15 cellular contexts compared by ENCODE assay signal in the genomic region with DNA sequence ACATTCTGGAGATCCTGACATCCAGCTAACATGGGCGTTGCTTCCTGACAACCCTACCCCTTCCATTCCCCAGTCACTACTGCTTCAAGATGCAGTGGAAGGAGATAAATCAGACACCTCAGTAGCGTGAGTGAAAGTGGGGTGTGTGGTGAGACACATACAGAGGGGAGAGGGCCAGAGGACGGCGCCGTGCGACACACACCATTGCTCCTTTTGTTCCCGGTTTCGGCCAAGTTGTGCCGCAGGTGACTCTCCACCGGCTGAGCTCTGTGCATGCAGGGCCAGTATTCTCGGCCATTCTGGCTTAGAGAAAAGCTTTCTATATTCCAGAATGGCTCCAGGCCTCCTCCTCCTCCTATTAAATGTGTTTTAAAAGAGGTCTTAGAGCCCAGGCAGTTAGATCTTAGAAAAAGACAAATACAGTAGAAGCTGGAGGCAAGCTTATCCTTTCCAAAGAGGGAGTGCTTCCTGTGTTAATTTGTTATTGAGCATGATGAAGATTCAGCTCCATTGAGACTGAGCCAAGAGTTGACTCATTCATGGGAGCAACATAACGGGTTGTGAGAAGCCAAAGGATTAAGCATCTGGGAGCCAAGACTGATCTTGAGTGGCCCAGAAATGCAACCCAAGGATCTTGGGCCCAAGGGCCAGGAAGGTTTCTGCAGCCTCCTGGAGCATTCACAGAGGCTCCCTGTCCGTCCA. TPM values are rescaled to one million over a fixed set of nuclear protein-coding genes. Genes with fewer than 3 reads are reported as not detected.
DNase-seq lines count a peak whose midpoint lies in the region; ATAC-seq, FAIRE-seq and TF ChIP-seq lines count a peak whose summit lies in the region.
"Had no signal": no experiment of that assay in that cellular context is flagged by ENCODE, and none has a peak within 500 bp of the region (broad histone marks: within the 10 kb centered on the region; RNA-seq: fewer than 3 reads in every experiment).

No MANE protein-coding gene starts in this region.

- peaks cover 18% of the 10 kb centered on the region for H3K36me3 Mint-ChIP-seq in glutamatergic neuron (ENCODE audit: unreplicated experiment)
- H3K36me3 Mint-ChIP-seq: stimulated activated naive B cell treated with anti-CD40 and anti-IgM and Interleukin-4, amounts not matched to agents 10 μg/mL and 1 μg/mL and 100 μg/mL, for 72 hours had no signal

- no peaks in the 10 kb centered on the region for H3K27me3 ChIP-seq in aorta (ENCODE audit: control insufficient read depth in 1 of 2, insufficient read depth in 2 of 2, low read length in 1 of 2)

- ATAC-seq in Right ventricle myocardium superior (ENCODE audit: poor library complexity), result peak; percentile 53
- peak; percentile 56 for ATAC-seq in aorta (ENCODE audit: low FRiP score)
- ATAC-seq: stimulated activated naive B cell treated with anti-CD40 and anti-IgM and Interleukin-4, amounts not matched to agents 10 μg/mL and 1 μg/mL and 100 μg/mL, for 72 hours had no signal

- no peak overlapping the region for H3K4me3 ChIP-seq in aorta (ENCODE audit: low read length in 2 of 2)
- H3K4me3 ChIP-seq: PC-9 had no signal

- H3K36me3 ChIP-seq in aorta (ENCODE audit: control insufficient read depth in 1 of 2, insufficient read depth in 2 of 2, low read length in 1 of 2), result no peaks in the 10 kb centered on the region

- peaks cover 5% of the 10 kb centered on the region for H3K27me3 Mint-ChIP-seq in glutamatergic neuron (ENCODE audit: unreplicated experiment)

- no peak for TF ChIP-seq CTCF in glutamatergic neuron (IDR thresholded peaks at IDR 0.05; ENCODE audit: partially characterized antibody, unreplicated experiment)

- no peaks in the 10 kb centered on the region for H3K9me3 ChIP-seq in aorta (ENCODE audit: control insufficient read depth, low read length)

- H3K4me3 Mint-ChIP-seq in glutamatergic neuron (ENCODE audit: unreplicated experiment), result no peak overlapping the region
- H3K4me3 Mint-ChIP-seq: stimulated activated naive B cell treated with anti-CD40 and anti-IgM and Interleukin-4, amounts not matched to agents 10 μg/mL and 1 μg/mL and 100 μg/mL, for 72 hours; T-helper 1 cell treated with Interleukin-12 subunit alpha and Interleukin-12 subunit beta and Interleukin-4 antibody, amounts not matched to agents 30 μg/mL and 1 μg/mL, for 36 hours had no signal

- H3K4me1 ChIP-seq in aorta (ENCODE audit: control insufficient read depth in 1 of 2, insufficient read depth in 2 of 2, low read length in 2 of 2), result no peaks in the 10 kb centered on the region

- FAIRE-seq in HTR-8/SVneo (lab: Jason Lieb, UNC), result no peak

- H3K4me1 Mint-ChIP-seq in glutamatergic neuron (ENCODE audit: low read depth, unreplicated experiment), result no peaks in the 10 kb centered on the region
- H3K4me1 Mint-ChIP-seq: stimulated activated naive B cell treated with anti-CD40 and anti-IgM and Interleukin-4, amounts not matched to agents 10 μg/mL and 1 μg/mL and 100 μg/mL, for 72 hours had no signal

- no peak overlapping the region for H3K27ac ChIP-seq in aorta (ENCODE audit: low read depth in 1 of 2, low read length in 2 of 2)
- H3K27ac ChIP-seq: PC-9 had no signal

- intact Hi-C loops in Right ventricle myocardium superior (cut with DNase I) (no loop called here), cardiac septum (cut with DNase I) (no loop called here), aorta (cut with DNase I) (no loop called here)

- no peak overlapping the region for H3K27ac Mint-ChIP-seq in glutamatergic neuron (ENCODE audit: unreplicated experiment)
- H3K27ac Mint-ChIP-seq: stimulated activated naive B cell treated with anti-CD40 and anti-IgM and Interleukin-4, amounts not matched to agents 10 μg/mL and 1 μg/mL and 100 μg/mL, for 72 hours; T-helper 1 cell treated with Interleukin-12 subunit alpha and Interleukin-12 subunit beta and Interleukin-4 antibody, amounts not matched to agents 30 μg/mL and 1 μg/mL, for 36 hours had no signal

- peaks cover 10% of the 10 kb centered on the region for H3K9me3 Mint-ChIP-seq in glutamatergic neuron (ENCODE audit: unreplicated experiment)
- H3K9me3 Mint-ChIP-seq: stimulated activated naive B cell treated with anti-CD40 and anti-IgM and Interleukin-4, amounts not matched to agents 10 μg/mL and 1 μg/mL and 100 μg/mL, for 72 hours; T-helper 1 cell treated with Interleukin-12 subunit alpha and Interleukin-12 subunit beta and Interleukin-4 antibody, amounts not matched to agents 30 μg/mL and 1 μg/mL, for 36 hours had no signal

- 88 to 89% methylated on average over 13 of the region's 13 CpGs for WGBS in aorta, 2 donors

- no peak for DNase-seq in Right ventricle myocardium superior
- no peak for DNase-seq in cardiac septum (ENCODE audit: low spot score)
- peak; percentile 4 to 19 for DNase-seq in cerebellar nuclear complex (lab: John Stamatoyannopoulos, UW)
- DNase-seq in iPS-NIHi11 (ENCODE audit: low spot score), result peak; percentile 4
- DNase-seq in aorta, result peak in 1 of 2 donors; percentile 65
- DNase-seq in NCI-H2171 treated with DMSO at 0.1 percent for 48 hours (lab: John Stamatoyannopoulos, UW), result no peak
- no peak for DNase-seq in glutamatergic neuron
- no peak for DNase-seq in HTR-8/SVneo (ENCODE audit: insufficient read length, low spot score)
- DNase-seq: ACHN; activated CD4-positive, alpha-beta T cell treated with anti-CD3 and anti-CD28 coated beads, Interleukin-2, amount 50 U/mL, for 48 hours; cortex of kidney; occipital lobe; PC-9; stimulated activated naive B cell treated with anti-CD40 and anti-IgM and Interleukin-4, amounts not matched to agents 10 μg/mL and 1 μg/mL and 100 μg/mL, for 72 hours had no signal

RNA-seq across cellular contexts. Expression of a gene that starts 42.1 kb away (rescaled TPM):
- total RNA-seq in Right ventricle myocardium superior (3.3 TPM), cardiac septum (1.1 TPM), aorta (10 to 100 TPM in 1 of 2 donors, 1 to 10 TPM in 1; 3.8 to 11.8 TPM), glutamatergic neuron (ENCODE audit: unreplicated experiment) (58.7 TPM)
- 10 to 100 TPM in 1 of 2 donors, 1 to 10 TPM in 1; 2.6 to 16.2 TPM for polyA plus RNA-seq in aorta

Comparison
In these comparisons a context has a peak if more than half of its experiments do, and no peak if none do; other contexts are left out.
1. DNase-seq: peak in cerebellar nuclear complex (2 of 2) and iPS-NIHi11 (single experiment); none in Right ventricle myocardium superior (single experiment), cardiac septum (single experiment), NCI-H2171 treated with DMSO at 0.1 percent for 48 hours (single experiment), glutamatergic neuron (single experiment) and HTR-8/SVneo (single experiment).